Comparison of ENCODE assay signal across 1 cellular context in the genomic region with DNA sequence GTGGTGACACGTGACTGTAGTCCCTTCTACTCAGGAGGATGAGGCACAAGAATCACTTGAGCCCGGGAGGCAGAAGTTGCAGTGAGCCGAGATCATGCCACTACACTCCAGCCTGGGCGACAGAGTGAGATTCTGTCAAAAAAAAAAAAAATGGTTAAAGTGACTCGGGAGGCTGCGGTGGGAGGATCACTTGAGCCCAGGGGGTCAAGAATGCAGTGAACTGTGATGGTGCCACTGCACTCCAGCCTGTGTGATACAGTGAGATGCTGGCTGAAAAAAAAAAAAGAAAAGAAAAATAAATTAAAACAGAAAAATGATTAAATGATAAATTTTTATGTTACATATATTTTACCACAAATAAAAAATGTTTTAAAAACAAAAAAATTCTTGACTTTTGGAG.
TF ChIP-seq lines count a peak whose summit lies in the region.

No MANE protein-coding gene starts in this region.

TF ChIP-seq in H1, 55 proteins besides CTCF, POLR2A, EP300 and RAD21:
- no peak for TF ChIP-seq FOSL1 (IDR thresholded peaks at IDR 0.05; ENCODE audit: insufficient read depth, low read depth, low read length)
